18 cellular contexts compared by ENCODE assay signal in genomic region chr7:135102372-135102771, GRCh38. TPM values are rescaled to one million over a fixed set of nuclear protein-coding genes. Genes with fewer than 3 reads are reported as not detected.
DNase-seq lines count a peak whose midpoint lies in the region; ATAC-seq, FAIRE-seq and TF ChIP-seq lines count a peak whose summit lies in the region.
"Had no signal": no experiment of that assay in that cellular context is flagged by ENCODE, and none has a peak within 500 bp of the region (broad histone marks: within the 10 kb centered on the region; RNA-seq: fewer than 3 reads in every experiment).

No MANE protein-coding gene starts in this region.

- no peaks in the 10 kb centered on the region for H3K27me3 ChIP-seq in mesendoderm (ENCODE audit: insufficient read depth, low read length, poor library complexity)
- no peaks in the 10 kb centered on the region for H3K27me3 ChIP-seq in psoas muscle (ENCODE audit: insufficient read depth in 3 of 3, low read length in 2 of 3)
- H3K27me3 ChIP-seq: left lung had no signal

- H3K4me3 ChIP-seq in mesendoderm (ENCODE audit: low read length) (no peak overlapping the region), psoas muscle (no peak overlapping the region)
- H3K4me3 ChIP-seq: left lung had no signal

- H3K9me3 ChIP-seq in psoas muscle = peaks cover 4% of the 10 kb centered on the region

- no peak overlapping the region for H3K56ac ChIP-seq in mesendoderm (ENCODE audit: low read length)

- no peak overlapping the region for H3K23ac ChIP-seq in mesendoderm (ENCODE audit: low read length)

- ATAC-seq in GM19351 (IDR thresholded peaks at IDR 0.05; ENCODE audit: unreplicated experiment) = peak; percentile 99
- ATAC-seq in HG02678 (IDR thresholded peaks at IDR 0.05; ENCODE audit: unreplicated experiment) = peak; percentile 86
- peak; percentile 99 for ATAC-seq in HG03442 (IDR thresholded peaks at IDR 0.05; ENCODE audit: unreplicated experiment)
- no peak for ATAC-seq in psoas muscle
- ATAC-seq: HepG2, left lung had no signal

- no peak overlapping the region for H3K9ac ChIP-seq in mesendoderm (ENCODE audit: low read length)

- no peak overlapping the region for H2BK15ac ChIP-seq in mesendoderm (replicated peaks; ENCODE audit: low read depth)

- H3K4ac ChIP-seq in mesendoderm (ENCODE audit: low read depth, low read length) = no peak overlapping the region

- peak; percentile 76 for FAIRE-seq in GM18507 (lab: Jason Lieb, UNC)
- FAIRE-seq: HepG2, TTC549 had no signal

- intact Hi-C loops in psoas muscle (cut with DNase I) = no loop called here

- no peak overlapping the region for H3K18ac ChIP-seq in mesendoderm (ENCODE audit: low read length)

- H4K5ac ChIP-seq in mesendoderm (ENCODE audit: low read length) = no peak overlapping the region

- no peak overlapping the region for H2BK5ac ChIP-seq in mesendoderm (ENCODE audit: low read length)

- peak; percentile 1 for DNase-seq in GM18507 (ENCODE audit: extremely low spot score, insufficient read length, low read depth)
- no peak for DNase-seq in DMS79 (lab: John Stamatoyannopoulos, UW)
- no peak for DNase-seq in mesendoderm
- DNase-seq in mesenteric fat pad (ENCODE audit: low spot score) = no peak
- DNase-seq in psoas muscle = no peak
- DNase-seq: activated T-cell treated with anti-CD3 and anti-CD28 coated beads, Interleukin-2, amount 50 U/mL, for 24 hours; EL; left lung; NCI-H1105; NCI-H526; SHP77 treated with DMSO at 0.1 percent for 48 hours; stimulated activated CD4-positive, alpha-beta T cell treated with anti-CD3 and anti-CD28 coated beads, Interleukin-15, amount 100 ng/mL, for 24 hours; stimulated activated naive CD4-positive, alpha-beta T cell treated with Interleukin-2 at 50 U/mL for 16 hours had no signal

- no peak for TF ChIP-seq CTCF in psoas muscle (IDR thresholded peaks at IDR 0.05)

- no peaks in the 10 kb centered on the region for H3K4me1 ChIP-seq in mesendoderm (ENCODE audit: control insufficient read depth, low read depth, low read length)
- H3K4me1 ChIP-seq in psoas muscle = no peaks in the 10 kb centered on the region
- H3K4me1 ChIP-seq: left lung had no signal

- H3K4me2 ChIP-seq in mesendoderm (ENCODE audit: low read length) = no peak overlapping the region

- H3K79me2 ChIP-seq in mesendoderm (ENCODE audit: control insufficient read depth, insufficient read depth, low read length) = no peaks in the 10 kb centered on the region

- H3K79me1 ChIP-seq in mesendoderm (ENCODE audit: low read length) = no peaks in the 10 kb centered on the region

- H4K8ac ChIP-seq in mesendoderm (ENCODE audit: low read depth, low read length) = no peak overlapping the region

- H2AK5ac ChIP-seq in mesendoderm (ENCODE audit: low read length) = no peak overlapping the region

- H2BK120ac ChIP-seq in mesendoderm (ENCODE audit: low read depth, low read length) = no peak overlapping the region

- H3K27ac ChIP-seq in mesendoderm (ENCODE audit: low read depth, low read length) = no peak overlapping the region
- no peak overlapping the region for H3K27ac ChIP-seq in psoas muscle
- H3K27ac ChIP-seq: left lung had no signal

- H3K36me3 ChIP-seq in mesendoderm (ENCODE audit: control insufficient read depth, insufficient read depth, low read length) (no peaks in the 10 kb centered on the region), psoas muscle (ENCODE audit: insufficient read depth in 1 of 2, low read depth in 1 of 2) (no peaks in the 10 kb centered on the region)
- H3K36me3 ChIP-seq: left lung had no signal

RNA-seq across cellular contexts. Expression of gene TMEM140, which starts 45.5 kb away (rescaled TPM):
- polyA plus RNA-seq in mesendoderm (2013, experiment 1 of 2) = not detected
- polyA plus RNA-seq in mesendoderm (2013, experiment 2 of 2) = not detected
- total RNA-seq in mesenteric fat pad (55.5 TPM), psoas muscle (100 to 1,000 TPM in 1 of 4 donors, 10 to 100 TPM in 3; 67.0 to 106 (median 74.0) TPM)
- polyA plus RNA-seq in psoas muscle = 10 to 100 TPM; 25.4 to 62.1 (median 52.5) TPM

Comparison
In these comparisons a context has a peak if more than half of its experiments do, and no peak if none do; other contexts are left out.
1. ATAC-seq: peak in GM19351 (single experiment), HG02678 (single experiment) and HG03442 (single experiment); none in psoas muscle (0 of 4).